ENCODE assay signal across 26 cellular contexts in the genomic region with DNA sequence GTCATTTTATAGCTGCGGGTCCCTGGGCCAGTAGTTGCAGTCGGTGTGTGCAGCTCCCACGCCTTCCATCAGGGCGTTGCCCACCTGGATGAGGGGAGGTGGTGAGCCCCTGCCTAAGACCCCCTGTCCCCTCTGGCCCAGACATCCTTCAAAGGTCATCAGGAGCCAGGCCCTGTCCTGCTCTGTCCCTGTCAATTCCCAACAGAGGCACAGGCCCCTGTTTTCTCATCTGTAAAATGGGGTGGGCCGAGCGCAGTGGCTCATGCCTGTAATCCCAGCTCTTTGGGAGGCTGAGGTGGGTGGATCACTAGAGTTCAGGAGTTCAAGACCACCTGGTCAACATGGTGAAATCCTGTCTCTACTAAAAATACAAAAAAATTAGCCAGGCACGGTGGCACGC.
"Had no signal": no experiment of that assay in that cellular context is flagged by ENCODE, and none has a peak within 500 bp of the region (broad histone marks: within the 10 kb centered on the region; RNA-seq: fewer than 3 reads in every experiment).

No MANE protein-coding gene starts in this region.

- H3K9me3 ChIP-seq: MG63 had no signal

- DNase-seq: activated CD4-positive, alpha-beta memory T cell treated with anti-CD3 and anti-CD28 coated beads for 36 hours; activated CD4-positive, alpha-beta T cell treated with anti-CD3 and anti-CD28 coated beads, Interleukin-2, amount 10 ng/mL, durations not matched to agents 7 days and 5 days; activated CD4-positive, CD25-positive, alpha-beta regulatory T cell; activated CD8-positive, alpha-beta memory T cell treated with anti-CD3 and anti-CD28 coated beads for 24 hours; activated effector memory CD4-positive, alpha-beta T cell treated with anti-CD3 and anti-CD28 coated beads, Interleukin-2, amount 50 U/mL, for 16 hours; activated naive CD4-positive, alpha-beta T cell treated with Interleukin-2 at 50 U/mL for 16 hours; activated T-cell treated with anti-CD3 and anti-CD28 coated beads, Interleukin-2, amount 50 U/mL, for 4 hours; amygdala; MG63; NCI-H1105; NCI-H1436; NCI-H1694 treated with DMSO at 0.1 percent for 48 hours; NCI-H2029 treated with DMSO at 0.1 percent for 48 hours; NCI-H345; NCI-H510A; NCI-H526 treated with DMSO at 0.1 percent for 48 hours; NCI-H82; SHP77 treated with DMSO at 0.1 percent for 48 hours; T-cell; T-helper 2 cell; T1000 had no signal

- H3K4me3 ChIP-seq: MG63 had no signal

- H3K27ac ChIP-seq: VCaP had no signal

- H3K27me3 ChIP-seq: MG63 had no signal

- FAIRE-seq: astrocyte had no signal

- H3K27me3 Mint-ChIP-seq: activated CD4-positive, alpha-beta memory T cell treated with anti-CD3 and anti-CD28 coated beads for 36 hours; activated naive CD8-positive, alpha-beta T cell; central memory CD8-positive, alpha-beta T cell; T-cell had no signal

- H3K36me3 ChIP-seq: MG63 had no signal

- H3K9me3 Mint-ChIP-seq: activated CD4-positive, alpha-beta memory T cell treated with anti-CD3 and anti-CD28 coated beads for 36 hours; activated CD4-positive, alpha-beta T cell treated with anti-CD3 and anti-CD28 coated beads, Interleukin-2, amount 10 ng/mL, durations not matched to agents 7 days and 5 days; activated T-cell treated with anti-CD3 and anti-CD28 coated beads, Interleukin-2, amount 50 U/mL, for 4 hours; central memory CD8-positive, alpha-beta T cell; T-cell had no signal

- ATAC-seq: activated T-cell treated with anti-CD3 and anti-CD28 coated beads, Interleukin-2, amount 50 U/mL, for 4 hours; T-cell had no signal

- H3K4me3 Mint-ChIP-seq: activated CD4-positive, alpha-beta memory T cell treated with anti-CD3 and anti-CD28 coated beads for 36 hours; activated CD4-positive, alpha-beta T cell treated with anti-CD3 and anti-CD28 coated beads, Interleukin-2, amount 10 ng/mL, durations not matched to agents 7 days and 5 days; activated naive CD8-positive, alpha-beta T cell; activated T-cell treated with anti-CD3 and anti-CD28 coated beads, Interleukin-2, amount 50 U/mL, for 4 hours; central memory CD8-positive, alpha-beta T cell; T-cell had no signal

- H3K27ac Mint-ChIP-seq: activated CD4-positive, alpha-beta memory T cell treated with anti-CD3 and anti-CD28 coated beads for 36 hours; activated CD4-positive, alpha-beta T cell treated with anti-CD3 and anti-CD28 coated beads, Interleukin-2, amount 10 ng/mL, durations not matched to agents 7 days and 5 days; activated naive CD8-positive, alpha-beta T cell; T-cell had no signal

- H3K36me3 Mint-ChIP-seq: activated CD4-positive, alpha-beta memory T cell treated with anti-CD3 and anti-CD28 coated beads for 36 hours; activated naive CD8-positive, alpha-beta T cell; brain; T-cell had no signal
